In the genomic region with DNA sequence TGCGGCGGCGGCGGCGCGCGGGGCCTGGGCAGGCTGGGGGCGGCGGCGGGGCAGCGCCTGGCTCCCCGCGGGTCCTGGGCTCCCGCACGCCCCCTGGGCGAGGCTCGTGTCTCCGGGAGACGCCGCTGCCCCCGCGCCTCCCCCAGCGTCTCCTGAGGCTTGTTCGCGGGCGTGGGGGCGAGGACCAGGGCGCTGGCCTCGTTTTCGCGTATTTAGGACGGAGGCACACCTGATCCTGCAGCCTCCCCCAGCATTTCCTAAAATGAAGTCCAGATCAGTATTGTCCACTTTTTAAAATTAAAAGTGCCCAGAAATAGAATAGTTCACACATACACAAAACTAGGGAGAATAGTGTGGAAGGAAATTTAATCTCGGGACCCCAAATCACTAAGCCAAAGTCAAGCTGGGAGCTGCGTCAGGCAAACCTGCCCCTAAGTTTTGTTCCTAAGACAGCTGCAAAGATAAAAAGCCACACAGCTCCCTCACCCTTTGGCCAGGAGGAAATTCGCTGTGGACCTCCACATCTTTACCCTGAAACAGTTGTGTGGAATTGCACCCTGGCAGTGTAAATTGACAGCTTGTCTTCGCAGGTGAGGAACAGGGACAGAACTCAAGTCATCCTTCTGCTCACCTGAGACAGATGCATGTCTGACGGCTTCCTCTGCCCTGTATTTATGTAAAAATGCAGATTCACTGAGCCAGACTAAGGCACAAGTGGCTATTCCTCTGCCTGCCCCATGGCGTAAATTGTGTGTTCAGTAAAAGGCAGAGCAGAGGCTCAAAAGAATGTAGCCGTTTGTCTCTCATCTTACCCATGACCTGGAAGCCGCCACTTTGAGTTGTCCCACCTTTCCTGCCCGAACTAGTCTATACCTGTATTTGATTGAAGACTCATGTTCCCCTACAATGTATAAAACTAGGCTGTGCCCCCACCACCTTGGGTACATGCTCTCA, we compare ENCODE assay signal across 8 cellular contexts. TPM values are rescaled to one million over a fixed set of nuclear protein-coding genes. Genes with fewer than 3 reads are reported as not detected.
DNase-seq lines count a peak whose midpoint lies in the region; TF ChIP-seq lines count a peak whose summit lies in the region.

No MANE protein-coding gene starts in this region.

- POLR2A ChIA-PET in HEK293T (lab: Yijun Ruan, JAX), result interaction anchor here (0.5 to 1.6 kb wide), 3 partner anchors 11 to 81 kb away, joined by 3 to 5 read pairs (median 4); no protein-coding TSS in a partner anchor

- peaks cover 8% of the 10 kb centered on the region for H3K4me1 Mint-ChIP-seq in mesothelial cell of epicardium

- H3K27me3 Mint-ChIP-seq in mesothelial cell of epicardium (ENCODE audit: low read depth), result no peaks in the 10 kb centered on the region

- H3K36me3 ChIP-seq in brain microvascular endothelial cell (replicated peaks), result peaks cover 5% of the 10 kb centered on the region

- peak overlapping the region; percentile 77 for H3K4me3 Mint-ChIP-seq in mesothelial cell of epicardium

- peak overlapping the region; percentile 87 for H3K4me3 ChIP-seq in brain microvascular endothelial cell (ENCODE audit: low read depth, low read length)

- H3K27me3 ChIP-seq in brain microvascular endothelial cell (replicated peaks), result no peaks in the 10 kb centered on the region

- TF ChIP-seq CTCF in brain microvascular endothelial cell (IDR thresholded peaks at IDR 0.05; ENCODE audit: low read depth, low read length, missing control alignments), result no peak
- TF ChIP-seq CTCF in mesothelial cell of epicardium (IDR thresholded peaks at IDR 0.05; ENCODE audit: unreplicated experiment), result no peak

- H3K27ac ChIP-seq in brain microvascular endothelial cell, result peak overlapping the region; percentile 80

- peaks cover 9% of the 10 kb centered on the region for H3K9me3 Mint-ChIP-seq in mesothelial cell of epicardium

- peak; percentile 15 for DNase-seq in 8988T
- no peak for DNase-seq in HEK293T (ENCODE audit: extremely low spot score)
- DNase-seq in brain microvascular endothelial cell, result no peak
- no peak for DNase-seq in mesothelial cell of epicardium (ENCODE audit: low spot score in 2 of 2, unreplicated experiment in 2 of 2)
- DNase-seq in NCI-H510A (lab: John Stamatoyannopoulos, UW), result no peak
- no peak for DNase-seq in activated gamma-delta T cell (lab: John Stamatoyannopoulos, UW)
- DNase-seq in SIG-M5 treated with dmso at 0.1 percent for 504 hours (lab: John Stamatoyannopoulos, UW; ENCODE audit: unreplicated experiment), result no peak
- DNase-seq in NCI-H1105 (lab: John Stamatoyannopoulos, UW), result no peak

- in situ Hi-C loops in brain microvascular endothelial cell (cut with HindIII; ENCODE audit: low pct_ligation_motif_present, low sequenced_read_pairs), result no loop called here

- CTCF ChIA-PET in HEK293T (lab: Yijun Ruan, JAX), result interaction anchor here (0.5 to 1.5 kb wide), 3 partner anchors 11 to 244 kb away, joined by 3 read pairs; no protein-coding TSS in a partner anchor

- H3K27ac Mint-ChIP-seq in mesothelial cell of epicardium, result peak overlapping the region; percentile 75

- H3K36me3 Mint-ChIP-seq in mesothelial cell of epicardium, result peaks cover 26% of the 10 kb centered on the region

TF ChIP-seq in HEK293T, 16 proteins besides CTCF, POLR2A, EP300 and RAD21:
- no peak for TF ChIP-seq TARDBP (IDR thresholded peaks at IDR 0.05)
- TF ChIP-seq LEF1 (IDR thresholded peaks at IDR 0.05; ENCODE audit: borderline replicate concordance), result 0 out of 2 replicates have a peak, but pooled peaks have one; percentile 0

RNA-seq across cellular contexts. Expression of a gene that starts 0.7 kb away (rescaled TPM):
- total RNA-seq in mesothelial cell of epicardium, result 37.9 to 39.7 TPM (median 38.7 TPM) in 3 replicates
